29 cellular contexts compared by ENCODE assay signal in the genomic region with DNA sequence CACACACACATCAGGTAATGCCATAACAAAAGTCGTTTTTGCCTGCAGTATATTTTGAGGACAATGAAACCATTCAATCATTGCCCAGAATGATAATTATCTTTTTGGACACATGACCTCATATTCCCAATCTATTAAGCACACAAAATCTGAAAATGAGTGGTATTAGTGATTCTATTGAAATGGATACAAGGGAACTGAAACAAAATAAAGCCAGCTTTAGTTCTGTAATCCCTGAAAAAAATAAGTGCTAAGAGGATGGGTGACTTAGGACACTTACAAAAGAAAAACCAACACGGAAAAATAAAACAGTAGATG.
DNase-seq lines count a peak whose midpoint lies in the region; ATAC-seq and TF ChIP-seq lines count a peak whose summit lies in the region.
"Had no signal": no experiment of that assay in that cellular context is flagged by ENCODE, and none has a peak within 500 bp of the region (broad histone marks: within the 10 kb centered on the region; RNA-seq: fewer than 3 reads in every experiment).

No MANE protein-coding gene starts in this region.

- 0% methylated on average over 2 of the region's 2 CpGs for WGBS in mammary epithelial cell (ENCODE audit: low coverage, missing lambda C conversion rate)

- no peak for ATAC-seq in upper lobe of right lung
- ATAC-seq: A549; CD8-positive, alpha-beta T cell had no signal

- no peak for TF ChIP-seq CTCF in breast epithelium (IDR thresholded peaks at IDR 0.05)
- TF ChIP-seq CTCF in mammary epithelial cell (conservative IDR thresholded peaks at IDR 0.05 in 1 of 2, IDR thresholded peaks at IDR 0.05 in 1 of 2; ENCODE audit: extremely low read depth in 1 of 2, insufficient read depth in 1 of 2, low read depth in 1 of 2, low read length in 2 of 2): no peak
- no peak for TF ChIP-seq CTCF in upper lobe of right lung (IDR thresholded peaks at IDR 0.05)

- no peak overlapping the region for H2AFZ ChIP-seq in mammary epithelial cell (ENCODE audit: low read depth, low read length)

- no peaks in the 10 kb centered on the region for H3K4me1 ChIP-seq in breast epithelium
- H3K4me1 ChIP-seq in mammary epithelial cell (ENCODE audit: insufficient read depth, low read length): no peaks in the 10 kb centered on the region
- H3K4me1 ChIP-seq in upper lobe of right lung: no peaks in the 10 kb centered on the region
- H3K4me1 ChIP-seq: A549; BE2C; BLaER1; BLaER1 treated with 17β-estradiol and CSF1 and Interleukin-3, amounts not matched to agents 10 nM and 100 nM had no signal

- no peaks in the 10 kb centered on the region for H4K20me1 ChIP-seq in mammary epithelial cell (ENCODE audit: insufficient read depth, low read length)
- H4K20me1 ChIP-seq: BLaER1; BLaER1 treated with 17β-estradiol and CSF1 and Interleukin-3, amounts not matched to agents 10 nM and 100 nM had no signal

- H3K36me3 ChIP-seq in breast epithelium (no peaks in the 10 kb centered on the region), mammary epithelial cell (ENCODE audit: insufficient read depth, low read length) (no peaks in the 10 kb centered on the region), upper lobe of right lung (no peaks in the 10 kb centered on the region)
- H3K36me3 ChIP-seq: BE2C; BLaER1; BLaER1 treated with 17β-estradiol and CSF1 and Interleukin-3, amounts not matched to agents 10 nM and 100 nM had no signal

- dilution Hi-C loops in mammary epithelial cell (cut with HindIII; ENCODE audit: low sequenced_read_pairs): no loop called here

- H3K27ac ChIP-seq in breast epithelium: peak overlapping the region; percentile 5 to 81
- no peak overlapping the region for H3K27ac ChIP-seq in mammary epithelial cell (ENCODE audit: insufficient read depth, low read depth, low read length)
- H3K27ac ChIP-seq in upper lobe of right lung: no peak overlapping the region
- H3K27ac ChIP-seq: 22Rv1; A549; BLaER1; BLaER1 treated with 17β-estradiol and CSF1 and Interleukin-3, amounts not matched to agents 10 nM and 100 nM; C4-2B had no signal

- H3K27me3 ChIP-seq in breast epithelium (no peaks in the 10 kb centered on the region), mammary epithelial cell (ENCODE audit: insufficient read depth, low read length) (no peaks in the 10 kb centered on the region), upper lobe of right lung (no peaks in the 10 kb centered on the region)
- H3K27me3 ChIP-seq: BE2C; BLaER1; BLaER1 treated with 17β-estradiol and CSF1 and Interleukin-3, amounts not matched to agents 10 nM and 100 nM had no signal

- CTCF ChIA-PET in mammary epithelial cell (lab: Charles Lee; ENCODE audit: low non-redundant PET): no interaction called here

- no peak overlapping the region for H3K9ac ChIP-seq in mammary epithelial cell (ENCODE audit: insufficient read depth, low read length)
- H3K9ac ChIP-seq: BLaER1; BLaER1 treated with 17β-estradiol and CSF1 and Interleukin-3, amounts not matched to agents 10 nM and 100 nM had no signal

- H3K4me3 ChIP-seq in breast epithelium: no peak overlapping the region
- H3K4me3 ChIP-seq in mammary epithelial cell (replicated peaks in 1 of 3; ENCODE audit: insufficient read depth in 1 of 3, low read depth in 2 of 3, low read length in 3 of 3): no peak overlapping the region
- no peak overlapping the region for H3K4me3 ChIP-seq in upper lobe of right lung
- H3K4me3 ChIP-seq: A549; BLaER1; BLaER1 treated with 17β-estradiol and CSF1 and Interleukin-3, amounts not matched to agents 10 nM and 100 nM had no signal

- DNase-seq in breast epithelium (ENCODE audit: low spot score in 2 of 2) (no peak), mammary epithelial cell (no peak), COLO829 (ENCODE audit: low spot score) (peak; percentile 28), upper lobe of right lung (no peak)
- DNase-seq: 8988T; ACHN; AML-193; BE2C; C1 segment of cervical spinal cord; Caco-2; Calu3; CD4-positive, alpha-beta memory T cell; CD4-positive, alpha-beta T cell; CD4-positive, CD25-positive, alpha-beta regulatory T cell; CD8-positive, alpha-beta memory T cell; CD8-positive, alpha-beta T cell; COR-L47; DMS 273 treated with DMSO at 0.1 percent for 48 hours; DMS153; DMS53; DMS79; DMS79 treated with DMSO at 0.1 percent for 48 hours; DND-41; EL had no signal

- intact Hi-C loops in breast epithelium (cut with DNase I; ENCODE audit: low total_unique reads): no loop called here
- intact Hi-C loops in mammary epithelial cell (cut with micrococcal nuclease): no loop called here
- intact Hi-C loops in upper lobe of right lung (cut with DNase I): no loop called here

- no TSS peak for BruUV-seq in mammary epithelial cell (replicated peaks; lab: Mats Ljungman, UMichigan)

- H3K4me2 ChIP-seq in mammary epithelial cell (ENCODE audit: insufficient read depth, low read depth, low read length): no peak overlapping the region
- H3K4me2 ChIP-seq: A549; BLaER1; BLaER1 treated with 17β-estradiol and CSF1 and Interleukin-3, amounts not matched to agents 10 nM and 100 nM had no signal

- no peaks in the 10 kb centered on the region for H3K9me3 ChIP-seq in breast epithelium
- H3K9me3 ChIP-seq in mammary epithelial cell (replicated peaks; ENCODE audit: insufficient read depth, low read length): no peaks in the 10 kb centered on the region
- no peaks in the 10 kb centered on the region for H3K9me3 ChIP-seq in upper lobe of right lung
- H3K9me3 ChIP-seq: A549, BE2C, BLaER1, Caco-2 had no signal

- in situ Hi-C loops in mammary epithelial cell (cut with MboI; ENCODE audit: low sequenced_read_pairs in 2 of 2): no loop called here

- no peaks in the 10 kb centered on the region for H3K79me2 ChIP-seq in mammary epithelial cell (ENCODE audit: insufficient read depth, low read length)

- no peak for TF ChIP-seq POLR2A in breast epithelium (IDR thresholded peaks at IDR 0.05)

Comparison
In these comparisons a context has a peak if more than half of its experiments do, and no peak if none do; other contexts are left out.
1. H3K27ac ChIP-seq: peak in breast epithelium (2 of 2); none in mammary epithelial cell (single experiment) and upper lobe of right lung (single experiment).